In genomic region chr5:142915840-142916424, GRCh38 we compare ENCODE assay signal across 9 cellular contexts.
DNase-seq lines count a peak whose midpoint lies in the region; ATAC-seq, FAIRE-seq and TF ChIP-seq lines count a peak whose summit lies in the region.
"Had no signal": no experiment of that assay in that cellular context is flagged by ENCODE, and none has a peak within 500 bp of the region (broad histone marks: within the 10 kb centered on the region; RNA-seq: fewer than 3 reads in every experiment).

No MANE protein-coding gene starts in this region.

- intact Hi-C loops in mammary epithelial cell (cut with micrococcal nuclease) (loop anchor here (1.0 kb wide), 2 partner anchors 168 to 199 kb away; no protein-coding TSS in a partner anchor), mucosa of descending colon (cut with DNase I, micrococcal nuclease) (no loop called here)

- BruUV-seq in mammary epithelial cell (replicated peaks; lab: Mats Ljungman, UMichigan): no TSS peak

- TF ChIP-seq POLR2A in GM12891 (IDR thresholded peaks at IDR 0.05; ENCODE audit: low read depth, low read length): no peak

- peaks cover 17% of the 10 kb centered on the region for H3K4me1 ChIP-seq in mammary epithelial cell (ENCODE audit: insufficient read depth, low read length)
- no peaks in the 10 kb centered on the region for H3K4me1 ChIP-seq in mucosa of descending colon (ENCODE audit: low read depth)

- peak; percentile 90 to 91 for TF ChIP-seq CTCF in mammary epithelial cell (conservative IDR thresholded peaks at IDR 0.05 in 1 of 2, IDR thresholded peaks at IDR 0.05 in 1 of 2; ENCODE audit: extremely low read depth in 1 of 2, insufficient read depth in 1 of 2, low read depth in 1 of 2, low read length in 2 of 2)
- peak; percentile 19 for TF ChIP-seq CTCF in mucosa of descending colon (IDR thresholded peaks at IDR 0.05)

- in situ Hi-C loops in mammary epithelial cell (cut with MboI; ENCODE audit: low sequenced_read_pairs in 2 of 2): loop anchor here in 1 of 2 donors (25.0 kb wide), 1 partner anchor 471 kb away; no protein-coding TSS in a partner anchor

- H4K20me1 ChIP-seq in mammary epithelial cell (ENCODE audit: insufficient read depth, low read length): no peaks in the 10 kb centered on the region

- no peaks in the 10 kb centered on the region for H3K27me3 ChIP-seq in mammary epithelial cell (ENCODE audit: insufficient read depth, low read length)

- H3K9me3 ChIP-seq in mammary epithelial cell (replicated peaks; ENCODE audit: insufficient read depth, low read length): no peaks in the 10 kb centered on the region
- H3K9me3 ChIP-seq in mucosa of descending colon: no peaks in the 10 kb centered on the region
- H3K9me3 ChIP-seq: thoracic aorta had no signal

- H3K9ac ChIP-seq in mammary epithelial cell (ENCODE audit: insufficient read depth, low read length): no peak overlapping the region

- H3K27ac ChIP-seq in mammary epithelial cell (ENCODE audit: insufficient read depth, low read depth, low read length): no peak overlapping the region
- H3K27ac ChIP-seq: thoracic aorta had no signal

- H2AFZ ChIP-seq in mammary epithelial cell (ENCODE audit: low read depth, low read length): peak overlapping the region; percentile 51

- dilution Hi-C loops in mammary epithelial cell (cut with HindIII; ENCODE audit: low sequenced_read_pairs): no loop called here

- H3K4me3 ChIP-seq in mammary epithelial cell (replicated peaks in 1 of 3; ENCODE audit: insufficient read depth in 1 of 3, low read depth in 2 of 3, low read length in 3 of 3) (no peak overlapping the region), mucosa of descending colon (no peak overlapping the region)
- H3K4me3 ChIP-seq: thoracic aorta had no signal

- H3K36me3 ChIP-seq in mammary epithelial cell (ENCODE audit: insufficient read depth, low read length) (no peaks in the 10 kb centered on the region), mucosa of descending colon (ENCODE audit: low read depth) (no peaks in the 10 kb centered on the region)

- H3K79me2 ChIP-seq in mammary epithelial cell (ENCODE audit: insufficient read depth, low read length): no peaks in the 10 kb centered on the region

- CTCF ChIA-PET in mammary epithelial cell (lab: Charles Lee; ENCODE audit: low non-redundant PET): interaction anchor here (0.6 kb wide), 1 partner anchor 197 kb away, joined by 3 read pairs; no protein-coding TSS in a partner anchor

- peak; percentile 90 for FAIRE-seq in GM12891 (lab: Jason Lieb, UNC)

- ATAC-seq in HG02798 (IDR thresholded peaks at IDR 0.05; ENCODE audit: poor library complexity, unreplicated experiment) (peak; percentile 69), mucosa of descending colon (peak; percentile 75), GM19397 (IDR thresholded peaks at IDR 0.05; ENCODE audit: unreplicated experiment) (no peak)

- H3K4me2 ChIP-seq in mammary epithelial cell (ENCODE audit: insufficient read depth, low read depth, low read length): peak overlapping the region; percentile 31

- WGBS in mammary epithelial cell (ENCODE audit: low coverage, missing lambda C conversion rate): 31% methylated on average over 7 of the region's 7 CpGs

- DNase-seq in AG08396 (ENCODE audit: low spot score) (peak; percentile 26), GM12891 (ENCODE audit: insufficient read length, low spot score) (peak; percentile 18), NCI-H2227 treated with DMSO at 0.1 percent for 48 hours (lab: John Stamatoyannopoulos, UW) (peak; percentile 10), mammary epithelial cell (peak; percentile 58), mucosa of descending colon (peak in 1 of 3 donors; percentile 39), amniotic stem cell (lab: John Stamatoyannopoulos, UW) (no peak)

TF ChIP-seq in GM12891, 5 proteins besides CTCF, POLR2A, EP300 and RAD21:
- TF ChIP-seq SPI1 (IDR thresholded peaks at IDR 0.05; ENCODE audit: low read depth, low read length) (peak; percentile 93), POLR2AphosphoS5 (IDR thresholded peaks at IDR 0.05; ENCODE audit: low read depth, low read length) (no peak)
TF ChIP-seq in GM12891: peak in this region for 1.
